1 cellular context compared by ENCODE assay signal in genomic region chr5:128681096-128681495, GRCh38.
TF ChIP-seq lines count a peak whose summit lies in the region.

No MANE protein-coding gene starts in this region.

TF ChIP-seq in H1, 55 proteins besides CTCF, POLR2A, EP300 and RAD21 (continued from another document):
- TF ChIP-seq MAX (IDR thresholded peaks at IDR 0.05) (no peak), HDAC6 (IDR thresholded peaks at IDR 0.05; ENCODE audit: low read depth, low read length) (no peak)
